In the genomic region with DNA sequence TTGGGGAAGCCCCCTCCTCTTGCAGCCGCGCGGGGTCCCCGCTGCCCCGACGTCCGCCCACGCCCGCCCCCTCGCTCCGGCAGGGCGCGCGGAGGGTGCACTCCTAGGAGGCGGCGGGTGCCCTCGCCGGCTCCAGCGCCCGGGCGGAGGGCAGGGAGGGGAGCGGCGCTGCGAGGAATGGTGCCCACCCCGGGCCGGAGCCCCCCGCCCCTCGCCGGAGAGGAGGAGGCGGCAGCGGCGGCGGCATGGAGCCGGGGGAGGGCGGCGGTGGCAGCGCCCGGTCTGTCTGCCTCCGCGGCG, we compare ENCODE assay signal across 1 cellular context.
TF ChIP-seq lines count a peak whose summit lies in the region.

No MANE protein-coding gene starts in this region.

TF ChIP-seq in GM23338, 12 proteins besides CTCF, POLR2A, EP300 and RAD21 (continued from another document):
- TF ChIP-seq, protein P1, sequence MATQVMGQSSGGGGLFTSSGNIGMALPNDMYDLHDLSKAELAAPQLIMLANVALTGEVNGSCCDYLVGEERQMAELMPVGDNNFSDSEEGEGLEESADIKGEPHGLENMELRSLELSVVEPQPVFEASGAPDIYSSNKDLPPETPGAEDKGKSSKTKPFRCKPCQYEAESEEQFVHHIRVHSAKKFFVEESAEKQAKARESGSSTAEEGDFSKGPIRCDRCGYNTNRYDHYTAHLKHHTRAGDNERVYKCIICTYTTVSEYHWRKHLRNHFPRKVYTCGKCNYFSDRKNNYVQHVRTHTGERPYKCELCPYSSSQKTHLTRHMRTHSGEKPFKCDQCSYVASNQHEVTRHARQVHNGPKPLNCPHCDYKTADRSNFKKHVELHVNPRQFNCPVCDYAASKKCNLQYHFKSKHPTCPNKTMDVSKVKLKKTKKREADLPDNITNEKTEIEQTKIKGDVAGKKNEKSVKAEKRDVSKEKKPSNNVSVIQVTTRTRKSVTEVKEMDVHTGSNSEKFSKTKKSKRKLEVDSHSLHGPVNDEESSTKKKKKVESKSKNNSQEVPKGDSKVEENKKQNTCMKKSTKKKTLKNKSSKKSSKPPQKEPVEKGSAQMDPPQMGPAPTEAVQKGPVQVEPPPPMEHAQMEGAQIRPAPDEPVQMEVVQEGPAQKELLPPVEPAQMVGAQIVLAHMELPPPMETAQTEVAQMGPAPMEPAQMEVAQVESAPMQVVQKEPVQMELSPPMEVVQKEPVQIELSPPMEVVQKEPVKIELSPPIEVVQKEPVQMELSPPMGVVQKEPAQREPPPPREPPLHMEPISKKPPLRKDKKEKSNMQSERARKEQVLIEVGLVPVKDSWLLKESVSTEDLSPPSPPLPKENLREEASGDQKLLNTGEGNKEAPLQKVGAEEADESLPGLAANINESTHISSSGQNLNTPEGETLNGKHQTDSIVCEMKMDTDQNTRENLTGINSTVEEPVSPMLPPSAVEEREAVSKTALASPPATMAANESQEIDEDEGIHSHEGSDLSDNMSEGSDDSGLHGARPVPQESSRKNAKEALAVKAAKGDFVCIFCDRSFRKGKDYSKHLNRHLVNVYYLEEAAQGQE (IDR thresholded peaks at IDR 0.05; ENCODE audit: unreplicated experiment), result no peak
- TF ChIP-seq, protein P2, sequence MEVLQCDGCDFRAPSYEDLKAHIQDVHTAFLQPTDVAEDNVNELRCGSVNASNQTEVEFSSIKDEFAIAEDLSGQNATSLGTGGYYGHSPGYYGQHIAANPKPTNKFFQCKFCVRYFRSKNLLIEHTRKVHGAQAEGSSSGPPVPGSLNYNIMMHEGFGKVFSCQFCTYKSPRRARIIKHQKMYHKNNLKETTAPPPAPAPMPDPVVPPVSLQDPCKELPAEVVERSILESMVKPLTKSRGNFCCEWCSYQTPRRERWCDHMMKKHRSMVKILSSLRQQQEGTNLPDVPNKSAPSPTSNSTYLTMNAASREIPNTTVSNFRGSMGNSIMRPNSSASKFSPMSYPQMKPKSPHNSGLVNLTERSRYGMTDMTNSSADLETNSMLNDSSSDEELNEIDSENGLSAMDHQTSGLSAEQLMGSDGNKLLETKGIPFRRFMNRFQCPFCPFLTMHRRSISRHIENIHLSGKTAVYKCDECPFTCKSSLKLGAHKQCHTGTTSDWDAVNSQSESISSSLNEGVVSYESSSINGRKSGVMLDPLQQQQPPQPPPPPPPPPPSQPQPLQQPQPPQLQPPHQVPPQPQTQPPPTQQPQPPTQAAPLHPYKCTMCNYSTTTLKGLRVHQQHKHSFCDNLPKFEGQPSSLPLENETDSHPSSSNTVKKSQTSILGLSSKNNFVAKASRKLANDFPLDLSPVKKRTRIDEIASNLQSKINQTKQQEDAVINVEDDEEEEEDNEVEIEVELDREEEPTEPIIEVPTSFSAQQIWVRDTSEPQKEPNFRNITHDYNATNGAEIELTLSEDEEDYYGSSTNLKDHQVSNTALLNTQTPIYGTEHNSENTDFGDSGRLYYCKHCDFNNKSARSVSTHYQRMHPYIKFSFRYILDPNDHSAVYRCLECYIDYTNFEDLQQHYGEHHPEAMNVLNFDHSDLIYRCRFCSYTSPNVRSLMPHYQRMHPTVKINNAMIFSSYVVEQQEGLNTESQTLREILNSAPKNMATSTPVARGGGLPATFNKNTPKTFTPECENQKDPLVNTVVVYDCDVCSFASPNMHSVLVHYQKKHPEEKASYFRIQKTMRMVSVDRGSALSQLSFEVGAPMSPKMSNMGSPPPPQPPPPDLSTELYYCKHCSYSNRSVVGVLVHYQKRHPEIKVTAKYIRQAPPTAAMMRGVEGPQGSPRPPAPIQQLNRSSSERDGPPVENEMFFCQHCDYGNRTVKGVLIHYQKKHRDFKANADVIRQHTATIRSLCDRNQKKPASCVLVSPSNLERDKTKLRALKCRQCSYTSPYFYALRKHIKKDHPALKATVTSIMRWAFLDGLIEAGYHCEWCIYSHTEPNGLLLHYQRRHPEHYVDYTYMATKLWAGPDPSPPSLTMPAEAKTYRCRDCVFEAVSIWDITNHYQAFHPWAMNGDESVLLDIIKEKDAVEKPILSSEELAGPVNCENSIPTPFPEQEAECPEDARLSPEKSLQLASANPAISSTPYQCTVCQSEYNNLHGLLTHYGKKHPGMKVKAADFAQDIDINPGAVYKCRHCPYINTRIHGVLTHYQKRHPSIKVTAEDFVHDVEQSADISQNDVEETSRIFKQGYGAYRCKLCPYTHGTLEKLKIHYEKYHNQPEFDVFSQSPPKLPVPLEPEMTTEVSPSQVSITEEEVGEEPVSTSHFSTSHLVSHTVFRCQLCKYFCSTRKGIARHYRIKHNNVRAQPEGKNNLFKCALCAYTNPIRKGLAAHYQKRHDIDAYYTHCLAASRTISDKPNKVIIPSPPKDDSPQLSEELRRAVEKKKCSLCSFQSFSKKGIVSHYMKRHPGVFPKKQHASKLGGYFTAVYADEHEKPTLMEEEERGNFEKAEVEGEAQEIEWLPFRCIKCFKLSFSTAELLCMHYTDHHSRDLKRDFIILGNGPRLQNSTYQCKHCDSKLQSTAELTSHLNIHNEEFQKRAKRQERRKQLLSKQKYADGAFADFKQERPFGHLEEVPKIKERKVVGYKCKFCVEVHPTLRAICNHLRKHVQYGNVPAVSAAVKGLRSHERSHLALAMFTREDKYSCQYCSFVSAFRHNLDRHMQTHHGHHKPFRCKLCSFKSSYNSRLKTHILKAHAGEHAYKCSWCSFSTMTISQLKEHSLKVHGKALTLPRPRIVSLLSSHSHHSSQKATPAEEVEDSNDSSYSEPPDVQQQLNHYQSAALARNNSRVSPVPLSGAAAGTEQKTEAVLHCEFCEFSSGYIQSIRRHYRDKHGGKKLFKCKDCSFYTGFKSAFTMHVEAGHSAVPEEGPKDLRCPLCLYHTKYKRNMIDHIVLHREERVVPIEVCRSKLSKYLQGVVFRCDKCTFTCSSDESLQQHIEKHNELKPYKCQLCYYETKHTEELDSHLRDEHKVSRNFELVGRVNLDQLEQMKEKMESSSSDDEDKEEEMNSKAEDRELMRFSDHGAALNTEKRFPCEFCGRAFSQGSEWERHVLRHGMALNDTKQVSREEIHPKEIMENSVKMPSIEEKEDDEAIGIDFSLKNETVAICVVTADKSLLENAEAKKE (CRISPR knock-in tag; IDR thresholded peaks at IDR 0.05), result no peak
- no peak for TF ChIP-seq ZNF114 (CRISPR knock-in tag; IDR thresholded peaks at IDR 0.05)
- TF ChIP-seq JUNB (IDR thresholded peaks at IDR 0.05; ENCODE audit: unreplicated experiment), result no peak
- no peak for TF ChIP-seq NANOG (IDR thresholded peaks at IDR 0.05; ENCODE audit: borderline replicate concordance)
